ENCODE assay signal across 1 cellular context in the genomic region with DNA sequence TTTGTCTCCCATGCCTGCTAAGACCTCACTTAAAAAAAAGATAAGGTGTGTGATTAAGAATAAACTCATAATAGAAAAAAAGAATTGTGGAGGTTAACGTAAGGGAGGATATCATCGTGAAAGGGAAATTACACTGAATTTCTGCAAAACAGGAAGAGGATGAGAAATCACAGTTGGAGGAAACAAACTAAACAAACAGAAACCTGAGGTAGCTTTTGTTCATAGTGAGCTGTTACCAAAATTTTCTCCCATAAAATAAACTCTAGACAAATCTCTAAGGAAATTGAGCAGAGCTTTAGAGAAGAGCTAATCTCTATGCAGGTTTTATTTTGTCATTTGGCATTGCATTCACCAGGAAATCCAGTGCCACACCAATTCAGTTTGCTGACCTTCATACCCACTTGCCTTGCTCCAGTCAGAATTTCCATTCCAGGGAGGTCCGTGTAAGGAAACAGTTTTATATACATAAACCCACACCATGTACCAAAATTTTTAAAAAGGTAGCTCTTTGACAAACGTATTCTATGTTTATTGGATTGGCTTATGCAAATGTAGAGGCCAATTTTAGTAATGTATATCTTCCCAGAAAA.
TF ChIP-seq lines count a peak whose summit lies in the region.

No MANE protein-coding gene starts in this region.

TF ChIP-seq in H1, 55 proteins besides CTCF, POLR2A, EP300 and RAD21 (continued from another document):
- TF ChIP-seq TEAD4 (IDR thresholded peaks at IDR 0.05; ENCODE audit: low read depth, low read length) (no peak), KDM5A (IDR thresholded peaks at IDR 0.05; ENCODE audit: low read length) (no peak), SIN3A (conservative IDR thresholded peaks at IDR 0.05 in 1 of 2, IDR thresholded peaks at IDR 0.05 in 1 of 2; ENCODE audit: low read depth in 1 of 2, low read length in 2 of 2) (no peak), SP2 (IDR thresholded peaks at IDR 0.05; ENCODE audit: low read length) (no peak), HDAC6 (IDR thresholded peaks at IDR 0.05; ENCODE audit: low read depth, low read length) (no peak), ZNF274 (IDR thresholded peaks at IDR 0.05; ENCODE audit: borderline replicate concordance, extremely low read depth, low read length) (no peak), CBX8 (IDR thresholded peaks at IDR 0.05; ENCODE audit: borderline replicate concordance, low read depth, low read length) (no peak), EGR1 (IDR thresholded peaks at IDR 0.05; ENCODE audit: borderline replicate concordance, low read depth, low read length) (no peak), GTF2F1 (IDR thresholded peaks at IDR 0.05; ENCODE audit: borderline replicate concordance, low read depth, low read length) (no peak), ASH2L (IDR thresholded peaks at IDR 0.05; ENCODE audit: low read length) (no peak), JUN (IDR thresholded peaks at IDR 0.05; ENCODE audit: low read depth, low read length) (no peak)
- TF ChIP-seq, protein P1, sequence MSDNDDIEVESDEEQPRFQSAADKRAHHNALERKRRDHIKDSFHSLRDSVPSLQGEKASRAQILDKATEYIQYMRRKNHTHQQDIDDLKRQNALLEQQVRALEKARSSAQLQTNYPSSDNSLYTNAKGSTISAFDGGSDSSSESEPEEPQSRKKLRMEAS (IDR thresholded peaks at IDR 0.05) = no peak
